ENCODE assay signal across 5 cellular contexts in genomic region chr15:85937661-85938060, GRCh38.
"Had no signal": no experiment of that assay in that cellular context is flagged by ENCODE, and none has a peak within 500 bp of the region (broad histone marks: within the 10 kb centered on the region; RNA-seq: fewer than 3 reads in every experiment).

No MANE protein-coding gene starts in this region.

- DNase-seq: GM23248, GOT3, H7, HFFc6, KBM-7 had no signal
